Comparison of ENCODE assay signal across 13 cellular contexts in the genomic region with DNA sequence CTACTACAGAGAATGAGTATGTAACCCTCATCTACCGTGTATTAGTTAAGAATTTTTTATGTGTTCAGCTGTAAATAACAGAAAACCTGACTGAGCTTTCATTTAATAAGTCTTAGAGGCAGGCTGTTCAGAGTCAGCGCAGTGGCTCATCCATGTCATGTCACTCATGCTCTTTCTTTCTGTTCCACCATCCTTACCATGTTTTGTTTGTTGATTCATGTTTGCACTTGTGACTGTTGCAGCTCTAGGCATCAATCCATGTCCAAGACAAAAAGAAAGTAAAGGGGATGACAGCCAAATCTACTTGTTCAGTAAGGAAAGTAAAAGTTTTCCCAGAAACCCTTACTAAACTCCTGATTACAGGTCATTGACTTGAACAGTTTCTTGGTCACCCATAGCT. TPM values are rescaled to one million over a fixed set of nuclear protein-coding genes. Genes with fewer than 3 reads are reported as not detected.
DNase-seq lines count a peak whose midpoint lies in the region; TF ChIP-seq lines count a peak whose summit lies in the region.
"Had no signal": no experiment of that assay in that cellular context is flagged by ENCODE, and none has a peak within 500 bp of the region (broad histone marks: within the 10 kb centered on the region; RNA-seq: fewer than 3 reads in every experiment).

No MANE protein-coding gene starts in this region.

- WGBS in esophagus squamous epithelium, 2 donors, result 31 to 50% methylated on average over 2 of the region's 2 CpGs

- H3K27me3 ChIP-seq in esophagus squamous epithelium, result no peaks in the 10 kb centered on the region
- no peaks in the 10 kb centered on the region for H3K27me3 ChIP-seq in neural progenitor cell
- H3K27me3 ChIP-seq: BE2C had no signal

- POLR2A ChIA-PET in RWPE1 (lab: Yijun Ruan, JAX; ENCODE audit: low non-redundant PET), result no interaction called here

- no peaks in the 10 kb centered on the region for H3F3A ChIP-seq in neural progenitor cell (ENCODE audit: low read depth)

- H3K36me3 ChIP-seq in esophagus squamous epithelium (no peaks in the 10 kb centered on the region), neural progenitor cell (no peaks in the 10 kb centered on the region)
- H3K36me3 ChIP-seq: BE2C had no signal

- no peaks in the 10 kb centered on the region for H3K36me3 Mint-ChIP-seq in neural progenitor cell
- H3K36me3 Mint-ChIP-seq: CD4-positive, alpha-beta memory T cell had no signal

- H3K27me3 Mint-ChIP-seq in neural progenitor cell (ENCODE audit: insufficient read depth, low read depth), result no peaks in the 10 kb centered on the region

- no peak overlapping the region for H3K27ac Mint-ChIP-seq in neural progenitor cell
- H3K27ac Mint-ChIP-seq: CD4-positive, alpha-beta memory T cell had no signal

- CTCF ChIA-PET in RWPE1 (lab: Yijun Ruan, JAX), result interaction anchor here (0.7 to 1.7 kb wide), 2 partner anchors 88 to 189 kb away, joined by 4 to 5 read pairs; no protein-coding TSS in a partner anchor

- DNase-seq in epithelial cell of esophagus (ENCODE audit: low read depth), result peak; percentile 74
- no peak for DNase-seq in esophagus squamous epithelium (lab: John Stamatoyannopoulos, UW)
- DNase-seq in neural progenitor cell (ENCODE audit: low spot score), result no peak
- DNase-seq in RWPE1 (ENCODE audit: low spot score), result no peak
- DNase-seq in OCI-M1 (lab: John Stamatoyannopoulos, UW), result no peak
- DNase-seq in head of caudate nucleus, result no peak
- DNase-seq: BE2C; CD4-positive, alpha-beta memory T cell; DMS79; GM23248 had no signal

- TF ChIP-seq POLR2A in esophagus squamous epithelium (IDR thresholded peaks at IDR 0.05), result no peak

- H3K4me1 ChIP-seq in esophagus squamous epithelium (peaks cover 5 to 29% (median 9%) of the 10 kb centered on the region in 3 donors), neural progenitor cell (no peaks in the 10 kb centered on the region)
- H3K4me1 ChIP-seq: A549 had no signal

- no peaks in the 10 kb centered on the region for H3K79me2 ChIP-seq in neural progenitor cell (ENCODE audit: low read depth)

- no peaks in the 10 kb centered on the region for H3K9me3 Mint-ChIP-seq in neural progenitor cell

- no peak overlapping the region for H3K4me3 Mint-ChIP-seq in neural progenitor cell
- H3K4me3 Mint-ChIP-seq: CD4-positive, alpha-beta memory T cell had no signal

- H3K9ac ChIP-seq in neural progenitor cell, result no peak overlapping the region
- H3K9ac ChIP-seq: GM23248 had no signal

- H2AFZ ChIP-seq in neural progenitor cell (replicated peaks), result peak overlapping the region; percentile 34
- H2AFZ ChIP-seq: GM23248 had no signal

- H4K20me1 ChIP-seq in neural progenitor cell (ENCODE audit: low read depth), result no peaks in the 10 kb centered on the region

- H3K4me3 ChIP-seq in epithelial cell of esophagus (ENCODE audit: low read length) (no peak overlapping the region), esophagus squamous epithelium (no peak overlapping the region), neural progenitor cell (no peak overlapping the region)
- H3K4me3 ChIP-seq: A549, GM23248 had no signal

- intact Hi-C loops in esophagus squamous epithelium (cut with DNase I), result no loop called here
- intact Hi-C loops in head of caudate nucleus (cut with DNase I), result no loop called here

- H3K4me2 ChIP-seq in neural progenitor cell, result no peak overlapping the region
- H3K4me2 ChIP-seq: A549 had no signal

- H3K9me3 ChIP-seq in esophagus squamous epithelium, result no peaks in the 10 kb centered on the region
- no peaks in the 10 kb centered on the region for H3K9me3 ChIP-seq in neural progenitor cell (ENCODE audit: low read depth)
- H3K9me3 ChIP-seq: A549, BE2C had no signal

- peaks cover 7% of the 10 kb centered on the region for H3K4me1 Mint-ChIP-seq in neural progenitor cell
- H3K4me1 Mint-ChIP-seq: CD4-positive, alpha-beta memory T cell had no signal

- no peak for TF ChIP-seq CTCF in epithelial cell of esophagus (IDR thresholded peaks at IDR 0.05; ENCODE audit: insufficient read depth, low read depth, low read length, missing control alignments)
- no peak for TF ChIP-seq CTCF in esophagus squamous epithelium (IDR thresholded peaks at IDR 0.05)
- TF ChIP-seq CTCF in neural progenitor cell (IDR thresholded peaks at IDR 0.05), result no peak
- no peak for TF ChIP-seq CTCF in RWPE1 (conservative IDR thresholded peaks at IDR 0.05; ENCODE audit: low read depth)

- H3K27ac ChIP-seq in esophagus squamous epithelium (peak overlapping the region; percentile 36 to 55 (median 40)), neural progenitor cell (no peak overlapping the region), RWPE1 (no peak overlapping the region)
- H3K27ac ChIP-seq: A549, C4-2B, GM23248 had no signal

RNA-seq across cellular contexts. Expression of a gene that starts 8.9 kb away (rescaled TPM):
- total RNA-seq in esophagus squamous epithelium (1 to 10 TPM in 2 of 4 donors, under 1 TPM in 2; 0.85 to 2.7 (median 1.7) TPM), neural progenitor cell (ENCODE audit: low replicate concordance) (not detected in 2 replicates)
- total RNA-seq: CD4-positive, alpha-beta memory T cell; G401; GM23248 had no signal

RNA-seq across cellular contexts. Expression of a gene that starts 47.5 kb away (rescaled TPM):
- total RNA-seq in esophagus squamous epithelium (under 1 TPM in 1 of 4 donors, not detected in 3; 0.26 TPM), neural progenitor cell (ENCODE audit: low replicate concordance) (not detected in 2 replicates)
- total RNA-seq: CD4-positive, alpha-beta memory T cell; G401; GM23248 had no signal

Comparison
In these comparisons a context has a peak if more than half of its experiments do, and no peak if none do; other contexts are left out.
1. H3K27ac ChIP-seq: peak in esophagus squamous epithelium (4 of 4); none in neural progenitor cell (single experiment) and RWPE1 (single experiment).